Comparison of ENCODE assay signal across 8 cellular contexts in the genomic region with DNA sequence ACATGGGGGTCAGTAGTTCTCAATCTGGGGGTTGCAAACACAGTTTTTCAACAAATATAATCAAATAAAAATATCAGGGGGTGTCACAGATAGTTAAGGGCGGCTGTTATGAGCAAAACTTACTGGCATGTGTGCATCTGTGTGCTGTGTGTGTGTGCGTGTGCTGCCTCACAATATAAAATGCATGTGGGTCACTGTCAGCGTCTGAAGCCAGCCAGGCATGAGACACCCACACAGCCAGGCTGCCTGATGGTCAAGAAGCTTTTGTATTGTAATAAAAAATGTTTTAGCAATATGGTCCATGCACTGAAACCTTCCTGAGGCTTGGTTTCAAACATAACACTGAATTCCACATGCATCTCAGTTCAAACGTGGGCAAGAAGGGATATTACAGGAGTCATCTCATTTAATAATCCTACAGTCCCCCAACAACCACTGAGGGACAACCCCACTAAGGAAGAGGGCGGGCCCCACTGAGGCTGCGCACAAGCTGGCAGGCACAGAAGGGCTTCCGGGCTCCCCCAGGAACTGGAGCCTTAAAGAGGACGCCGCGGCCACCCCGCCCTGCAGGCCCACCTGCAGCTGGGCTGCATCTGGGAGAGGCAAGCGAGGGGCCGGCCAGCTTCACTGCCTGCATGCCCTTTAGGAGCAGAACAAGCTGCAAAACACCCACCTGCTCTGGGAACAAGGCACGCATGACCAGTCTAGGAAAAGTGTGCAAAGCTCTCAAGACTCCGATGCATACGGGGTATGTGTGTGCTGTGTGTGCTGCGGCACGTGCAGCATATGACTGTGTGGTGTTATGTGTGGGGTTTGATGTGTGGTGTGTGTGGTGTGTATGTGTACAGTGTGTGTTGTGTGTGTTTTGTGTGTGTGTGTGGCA. TPM values are rescaled to one million over a fixed set of nuclear protein-coding genes. Genes with fewer than 3 reads are reported as not detected.
DNase-seq lines count a peak whose midpoint lies in the region; ATAC-seq and TF ChIP-seq lines count a peak whose summit lies in the region.

No MANE protein-coding gene starts in this region.

- peaks cover 81% of the 10 kb centered on the region for H3K4me1 Mint-ChIP-seq in activated CD4-positive, alpha-beta T cell treated with anti-CD3 and anti-CD28 coated beads, Interleukin-2, amount 10 ng/mL, durations not matched to agents 24 days and 14 days
- peaks cover 45% of the 10 kb centered on the region for H3K4me1 Mint-ChIP-seq in glutamatergic neuron (ENCODE audit: low read depth, unreplicated experiment)

- intact Hi-C loops in activated CD4-positive, alpha-beta T cell treated with anti-CD3 and anti-CD28 coated beads, Interleukin-2, amount 10 ng/mL, durations not matched to agents 24 days and 14 days (cut with micrococcal nuclease): loop anchor here (1.0 to 2.0 kb wide), 2 partner anchors 8 to 15 kb away; partner anchors contain the start of gene SEMA4D

- TF ChIP-seq POLR2A in GM18951 (IDR thresholded peaks at IDR 0.05; ENCODE audit: extremely low read depth, insufficient read depth, insufficient read length): peak; percentile 38

- H3K27ac Mint-ChIP-seq in activated CD4-positive, alpha-beta T cell treated with anti-CD3 and anti-CD28 coated beads, Interleukin-2, amount 10 ng/mL, durations not matched to agents 24 days and 14 days: peak overlapping the region; percentile 98
- H3K27ac Mint-ChIP-seq in glutamatergic neuron (ENCODE audit: unreplicated experiment): peak overlapping the region; percentile 92

- DNase-seq in activated CD4-positive, alpha-beta T cell treated with anti-CD3 and anti-CD28 coated beads, Interleukin-2, amount 10 ng/mL, durations not matched to agents 24 days and 14 days: peak; percentile 90
- peak; percentile 42 for DNase-seq in glutamatergic neuron
- DNase-seq in substantia nigra (lab: John Stamatoyannopoulos, UW): peak in 6 of 49 donors; percentile 23 to 44 (median 26)
- no peak for DNase-seq in LoVo (ENCODE audit: low spot score)
- DNase-seq in ACHN: no peak
- DNase-seq in superior temporal gyrus (ENCODE audit: extremely low spot score): no peak

- H3K27ac ChIP-seq in substantia nigra (ENCODE audit: low read depth, low read length, poor library complexity, severe bottlenecking): peak overlapping the region; percentile 92

- TF ChIP-seq CTCF in glutamatergic neuron (IDR thresholded peaks at IDR 0.05; ENCODE audit: partially characterized antibody, unreplicated experiment): no peak

- H3K27me3 Mint-ChIP-seq in activated CD4-positive, alpha-beta T cell treated with anti-CD3 and anti-CD28 coated beads, Interleukin-2, amount 10 ng/mL, durations not matched to agents 24 days and 14 days: no peaks in the 10 kb centered on the region
- peaks cover 10% of the 10 kb centered on the region for H3K27me3 Mint-ChIP-seq in glutamatergic neuron (ENCODE audit: unreplicated experiment)

- H3K4me3 Mint-ChIP-seq in activated CD4-positive, alpha-beta T cell treated with anti-CD3 and anti-CD28 coated beads, Interleukin-2, amount 10 ng/mL, durations not matched to agents 24 days and 14 days: peak overlapping the region; percentile 82
- H3K4me3 Mint-ChIP-seq in glutamatergic neuron (ENCODE audit: unreplicated experiment): peak overlapping the region; percentile 74

- H3K9me3 Mint-ChIP-seq in activated CD4-positive, alpha-beta T cell treated with anti-CD3 and anti-CD28 coated beads, Interleukin-2, amount 10 ng/mL, durations not matched to agents 24 days and 14 days: peaks cover 4% of the 10 kb centered on the region
- H3K9me3 Mint-ChIP-seq in glutamatergic neuron (ENCODE audit: unreplicated experiment): peaks cover 4% of the 10 kb centered on the region

- ATAC-seq in HG03064 (IDR thresholded peaks at IDR 0.05; ENCODE audit: low read depth, unreplicated experiment): peak; percentile 69

- in situ Hi-C loops in GM18951 (cut with MboI; ENCODE audit: low sequenced_read_pairs, unreplicated experiment) (no loop called here), ACHN (cut with HindIII; ENCODE audit: low pct_ligation_motif_present, low pct_unique_long_range_greater_than_20kb, low sequenced_read_pairs) (no loop called here)

- H3K36me3 Mint-ChIP-seq in activated CD4-positive, alpha-beta T cell treated with anti-CD3 and anti-CD28 coated beads, Interleukin-2, amount 10 ng/mL, durations not matched to agents 24 days and 14 days (ENCODE audit: low read depth): peaks cover 57% of the 10 kb centered on the region
- peaks cover 6% of the 10 kb centered on the region for H3K36me3 Mint-ChIP-seq in glutamatergic neuron (ENCODE audit: unreplicated experiment)

RNA-seq across cellular contexts. Expression of gene SEMA4D, which starts 14.1 kb away (rescaled TPM):
- total RNA-seq in activated CD4-positive, alpha-beta T cell treated with anti-CD3 and anti-CD28 coated beads, Interleukin-2, amount 10 ng/mL, durations not matched to agents 24 days and 14 days: 368 and 370 TPM in 2 replicates
- 192 TPM for total RNA-seq in glutamatergic neuron (ENCODE audit: unreplicated experiment)

Comparison
In these comparisons a context has a peak if more than half of its experiments do, and no peak if none do; other contexts are left out.
1. DNase-seq: peak in activated CD4-positive, alpha-beta T cell treated with anti-CD3 and anti-CD28 coated beads, Interleukin-2, amount 10 ng/mL, durations not matched to agents 24 days and 14 days (single experiment) and glutamatergic neuron (single experiment); none in LoVo (single experiment), ACHN (single experiment) and superior temporal gyrus (single experiment).